In the genomic region with DNA sequence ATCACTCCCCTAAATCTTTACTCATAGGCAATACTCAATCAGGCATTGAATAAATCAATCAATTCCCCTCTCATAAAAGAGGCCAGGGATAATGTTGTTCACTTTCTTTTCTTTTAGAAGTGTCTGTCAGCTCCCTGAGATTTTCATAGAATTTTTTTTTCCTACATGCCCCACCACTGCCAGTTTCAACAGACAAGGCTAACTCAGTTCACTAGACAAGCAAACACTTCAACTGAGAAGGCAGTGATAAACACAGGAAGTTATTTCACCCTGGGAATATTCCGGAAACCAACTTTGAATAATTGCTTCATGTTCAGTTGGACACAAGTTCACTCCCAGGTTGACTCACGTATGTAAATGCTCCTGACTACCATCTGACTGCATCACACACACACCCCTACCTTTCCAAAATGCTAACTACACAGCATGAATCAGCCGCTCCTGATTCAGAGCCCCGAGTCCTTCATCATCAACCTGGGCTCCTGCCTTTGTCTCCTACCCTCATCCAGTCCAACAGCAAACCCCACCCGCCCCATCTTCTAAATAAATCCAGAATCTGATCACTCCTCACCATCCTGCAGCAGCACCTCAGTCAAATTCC, we compare ENCODE assay signal across 8 cellular contexts.
A peak's percentile ranks its signal among the peaks of the same experiment; 100 is the strongest.
DNase-seq lines count a peak whose midpoint lies in the region; ATAC-seq and TF ChIP-seq lines count a peak whose summit lies in the region.

No MANE protein-coding gene starts in this region.

- H3K9me3 ChIP-seq in body of pancreas, result no peaks in the 10 kb centered on the region

- H3K4me3 ChIP-seq in NB4 (ENCODE audit: low read depth, low read length), result no peak overlapping the region
- no peak overlapping the region for H3K4me3 ChIP-seq in body of pancreas

- peaks cover 10% of the 10 kb centered on the region for H3K4me1 ChIP-seq in body of pancreas

- H3K9me3 Mint-ChIP-seq in activated naive CD4-positive, alpha-beta T cell treated with anti-CD3 and anti-CD28 coated beads, Interleukin-2, amount 50 U/mL, for 24 hours, result no peaks in the 10 kb centered on the region
- no peaks in the 10 kb centered on the region for H3K9me3 Mint-ChIP-seq in activated naive CD4-positive, alpha-beta T cell treated with anti-CD3 and anti-CD28 coated beads, Interleukin-2, amount 10 ng/mL, durations not matched to agents 7 days and 5 days

- CTCF ChIA-PET in activated naive CD4-positive, alpha-beta T cell treated with anti-CD3 and anti-CD28 coated beads, Interleukin-2, amount 10 ng/mL, durations not matched to agents 7 days and 5 days (lab: Charles Lee), result interaction anchor here (0.7 to 1.7 kb wide), 2 partner anchors 11 to 347 kb away, joined by 4 to 7 read pairs; no protein-coding TSS in a partner anchor

- TF ChIP-seq POLR2A in NB4 (IDR thresholded peaks at IDR 0.05; ENCODE audit: extremely low read depth, insufficient read length), result no peak
- TF ChIP-seq POLR2A in body of pancreas (IDR thresholded peaks at IDR 0.05), result peak in 1 of 3 donors; percentile 9

- no peaks in the 10 kb centered on the region for H3K27me3 Mint-ChIP-seq in activated naive CD4-positive, alpha-beta T cell treated with anti-CD3 and anti-CD28 coated beads, Interleukin-2, amount 50 U/mL, for 24 hours
- H3K27me3 Mint-ChIP-seq in activated naive CD4-positive, alpha-beta T cell treated with anti-CD3 and anti-CD28 coated beads, Interleukin-2, amount 10 ng/mL, durations not matched to agents 7 days and 5 days, result peaks cover 4% of the 10 kb centered on the region

- no peaks in the 10 kb centered on the region for H3K36me3 ChIP-seq in body of pancreas (replicated peaks in 1 of 2; ENCODE audit: insufficient read depth in 1 of 2, low read depth in 2 of 2)

- H3K27ac Mint-ChIP-seq in activated naive CD4-positive, alpha-beta T cell treated with anti-CD3 and anti-CD28 coated beads, Interleukin-2, amount 50 U/mL, for 24 hours, result peak overlapping the region; percentile 64
- H3K27ac Mint-ChIP-seq in activated naive CD4-positive, alpha-beta T cell treated with anti-CD3 and anti-CD28 coated beads, Interleukin-2, amount 10 ng/mL, durations not matched to agents 7 days and 5 days, result no peak overlapping the region

- DNase-seq in activated naive CD4-positive, alpha-beta T cell treated with anti-CD3 and anti-CD28 coated beads, Interleukin-2, amount 10 ng/mL, durations not matched to agents 7 days and 5 days, result no peak
- DNase-seq in NB4 (ENCODE audit: low read depth), result peak; percentile 95
- peak in 2 of 4 donors; percentile 47 to 51 for DNase-seq in body of pancreas
- DNase-seq in lung microvascular endothelial cell (ENCODE audit: low read depth in 2 of 2), result peak; percentile 89 to 98
- no peak for DNase-seq in stimulated activated CD8-positive, alpha-beta memory T cell treated with anti-CD3 and anti-CD28 coated beads, Interleukin-4, amount 100 ng/mL, for 48 hours
- no peak for DNase-seq in NCI-H1105 (lab: John Stamatoyannopoulos, UW)

- no peaks in the 10 kb centered on the region for H3K36me3 Mint-ChIP-seq in activated naive CD4-positive, alpha-beta T cell treated with anti-CD3 and anti-CD28 coated beads, Interleukin-2, amount 50 U/mL, for 24 hours
- no peaks in the 10 kb centered on the region for H3K36me3 Mint-ChIP-seq in activated naive CD4-positive, alpha-beta T cell treated with anti-CD3 and anti-CD28 coated beads, Interleukin-2, amount 10 ng/mL, durations not matched to agents 7 days and 5 days

- peak overlapping the region; percentile 11 to 44 (median 38) for H3K27ac ChIP-seq in body of pancreas

- ATAC-seq in HG02642 (IDR thresholded peaks at IDR 0.05; ENCODE audit: poor library complexity, unreplicated experiment) (peak; percentile 72), body of pancreas (peak; percentile 85)

- H3K4me1 Mint-ChIP-seq in activated naive CD4-positive, alpha-beta T cell treated with anti-CD3 and anti-CD28 coated beads, Interleukin-2, amount 50 U/mL, for 24 hours, result peaks cover 31% of the 10 kb centered on the region
- H3K4me1 Mint-ChIP-seq in activated naive CD4-positive, alpha-beta T cell treated with anti-CD3 and anti-CD28 coated beads, Interleukin-2, amount 10 ng/mL, durations not matched to agents 7 days and 5 days, result peaks cover 35% of the 10 kb centered on the region

- intact Hi-C loops in body of pancreas (cut with DNase I), result no loop called here

- no peaks in the 10 kb centered on the region for H3K27me3 ChIP-seq in body of pancreas

- 35 to 45% methylated on average over 5 of the region's 5 CpGs for WGBS in body of pancreas, 2 donors

- peak overlapping the region; percentile 16 for H3K4me3 Mint-ChIP-seq in activated naive CD4-positive, alpha-beta T cell treated with anti-CD3 and anti-CD28 coated beads, Interleukin-2, amount 50 U/mL, for 24 hours
- no peak overlapping the region for H3K4me3 Mint-ChIP-seq in activated naive CD4-positive, alpha-beta T cell treated with anti-CD3 and anti-CD28 coated beads, Interleukin-2, amount 10 ng/mL, durations not matched to agents 7 days and 5 days

- TF ChIP-seq CTCF in NB4 (IDR thresholded peaks at IDR 0.05; ENCODE audit: low read depth, low read length), result no peak
- TF ChIP-seq CTCF in body of pancreas (IDR thresholded peaks at IDR 0.05), result peak in 1 of 7 experiments; percentile 5

Comparison
In these comparisons a context has a peak if more than half of its experiments do, and no peak if none do; other contexts are left out.
1. DNase-seq: peak in NB4 (single experiment) and lung microvascular endothelial cell (2 of 2); none in activated naive CD4-positive, alpha-beta T cell treated with anti-CD3 and anti-CD28 coated beads, Interleukin-2, amount 10 ng/mL, durations not matched to agents 7 days and 5 days (single experiment), stimulated activated CD8-positive, alpha-beta memory T cell treated with anti-CD3 and anti-CD28 coated beads, Interleukin-4, amount 100 ng/mL, for 48 hours (single experiment) and NCI-H1105 (single experiment).